In the genomic region with DNA sequence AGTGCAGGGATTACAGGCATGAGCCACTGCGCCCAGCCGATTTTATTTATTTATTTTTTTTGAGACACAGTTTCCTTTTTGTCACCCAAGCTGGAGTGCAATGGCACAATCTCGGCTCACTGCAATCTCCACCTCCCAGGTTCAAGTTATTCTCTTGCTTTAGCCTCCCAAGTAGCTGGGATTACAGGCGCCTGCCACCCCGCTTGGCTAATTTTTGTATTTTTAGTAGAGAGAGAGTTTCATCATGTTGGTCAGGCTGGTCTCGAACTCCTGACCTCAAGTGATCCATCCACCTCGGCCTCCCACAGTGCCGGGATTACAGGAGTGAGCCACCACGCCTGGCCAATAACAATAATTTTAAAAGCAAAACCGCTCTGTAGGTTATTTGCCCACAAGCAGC, we compare ENCODE assay signal across 8 cellular contexts. TPM values are rescaled to one million over a fixed set of nuclear protein-coding genes. Genes with fewer than 3 reads are reported as not detected.
"Had no signal": no experiment of that assay in that cellular context is flagged by ENCODE, and none has a peak within 500 bp of the region (broad histone marks: within the 10 kb centered on the region; RNA-seq: fewer than 3 reads in every experiment).

No MANE protein-coding gene starts in this region.

RNA-seq across cellular contexts. Expression of a gene that starts 3.4 kb away (rescaled TPM):
- total RNA-seq: naive thymus-derived CD8-positive, alpha-beta T cell; pancreas; progenitor cell of endocrine pancreas; right atrium auricular region; sigmoid colon; skeletal muscle tissue; smooth muscle cell had no signal
- polyA plus RNA-seq: pancreas, psoas muscle, smooth muscle cell had no signal
